8 cellular contexts compared by ENCODE assay signal in the genomic region with DNA sequence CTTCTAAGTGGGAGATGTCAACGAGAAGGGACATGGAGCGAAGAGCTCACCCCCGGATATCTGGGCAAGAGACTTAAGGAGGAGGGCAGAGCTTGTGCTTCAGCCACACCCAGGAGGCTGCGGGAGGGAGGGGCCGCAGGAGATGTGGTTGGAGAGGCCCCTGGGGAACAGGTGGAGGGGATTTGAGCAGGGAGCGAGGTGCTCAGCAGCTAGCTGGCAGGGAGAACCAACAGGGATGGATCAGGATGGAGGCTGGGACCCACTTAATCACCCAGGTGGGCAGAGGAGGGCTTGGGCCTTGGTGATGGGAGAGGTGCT.
DNase-seq lines count a peak whose midpoint lies in the region; ATAC-seq lines count a peak whose summit lies in the region.

No MANE protein-coding gene starts in this region.

- ATAC-seq in stimulated activated naive B cell treated with anti-CD40 and anti-IgM and Interleukin-4, amounts not matched to agents 10 μg/mL and 1 μg/mL and 100 μg/mL, for 72 hours (replicated peaks) = peak; percentile 6 to 11
- ATAC-seq in GM21619 (IDR thresholded peaks at IDR 0.05; ENCODE audit: unreplicated experiment) = no peak

- no peaks in the 10 kb centered on the region for H3K9me3 Mint-ChIP-seq in stimulated activated naive B cell treated with anti-CD40 and anti-IgM and Interleukin-4, amounts not matched to agents 10 μg/mL and 1 μg/mL and 100 μg/mL, for 72 hours

- peak overlapping the region; percentile 90 for H3K27ac ChIP-seq in effector memory CD4-positive, alpha-beta T cell (ENCODE audit: insufficient read depth, low read length, poor library complexity, severe bottlenecking)

- no peaks in the 10 kb centered on the region for H3K9me3 ChIP-seq in effector memory CD4-positive, alpha-beta T cell (ENCODE audit: control insufficient read depth, low read length)

- H3K27me3 ChIP-seq in effector memory CD4-positive, alpha-beta T cell (replicated peaks; ENCODE audit: control insufficient read depth, insufficient read depth, low read length, poor library complexity, severe bottlenecking) = no peaks in the 10 kb centered on the region

- in situ Hi-C loops in KBM-7 (cut with MboI; ENCODE audit: low pct_unique_long_range_greater_than_20kb, low sequenced_read_pairs) = no loop called here

- H3K4me1 Mint-ChIP-seq in stimulated activated naive B cell treated with anti-CD40 and anti-IgM and Interleukin-4, amounts not matched to agents 10 μg/mL and 1 μg/mL and 100 μg/mL, for 72 hours = peaks cover 54 to 62% of the 10 kb centered on the region in 2 donors

- DNase-seq in stimulated activated CD4-positive, alpha-beta T cell treated with anti-CD3 and anti-CD28 coated beads, Interleukin-2, amount 100 ng/mL, for 24 hours = peak; percentile 45 to 49
- DNase-seq in stimulated activated CD4-positive, alpha-beta T cell treated with anti-CD3 and anti-CD28 coated beads, Interleukin-12 subunit alpha, Interleukin-12 subunit beta, amount 100 ng/mL, for 4 hours = no peak
- DNase-seq in NCI-H2107 (lab: John Stamatoyannopoulos, UW) (peak; percentile 78), KBM-7 (no peak), NCI-H2029 (lab: John Stamatoyannopoulos, UW) (no peak)
- DNase-seq in effector memory CD4-positive, alpha-beta T cell = no peak
- DNase-seq in stimulated activated naive B cell treated with anti-CD40 and anti-IgM and Interleukin-4, amounts not matched to agents 10 μg/mL and 1 μg/mL and 100 μg/mL, for 72 hours = no peak

- peak overlapping the region; percentile 81 to 92 for H3K4me3 Mint-ChIP-seq in stimulated activated naive B cell treated with anti-CD40 and anti-IgM and Interleukin-4, amounts not matched to agents 10 μg/mL and 1 μg/mL and 100 μg/mL, for 72 hours

- peaks cover 5% of the 10 kb centered on the region for H3K36me3 ChIP-seq in effector memory CD4-positive, alpha-beta T cell (ENCODE audit: control insufficient read depth, insufficient read depth, low read length)

- H3K4me1 ChIP-seq in effector memory CD4-positive, alpha-beta T cell (ENCODE audit: control insufficient read depth, insufficient read depth, low read length, poor library complexity, severe bottlenecking) = peaks cover 64% of the 10 kb centered on the region

- peak overlapping the region; percentile 21 for H3K4me3 ChIP-seq in effector memory CD4-positive, alpha-beta T cell (ENCODE audit: insufficient read depth, low read depth, low read length, poor library complexity, severe bottlenecking)

- H3K36me3 Mint-ChIP-seq in stimulated activated naive B cell treated with anti-CD40 and anti-IgM and Interleukin-4, amounts not matched to agents 10 μg/mL and 1 μg/mL and 100 μg/mL, for 72 hours = peaks cover 25 to 33% of the 10 kb centered on the region in 2 donors

- H3K27me3 Mint-ChIP-seq in stimulated activated naive B cell treated with anti-CD40 and anti-IgM and Interleukin-4, amounts not matched to agents 10 μg/mL and 1 μg/mL and 100 μg/mL, for 72 hours = no peaks in the 10 kb centered on the region

- peak overlapping the region; percentile 100 for H3K27ac Mint-ChIP-seq in stimulated activated naive B cell treated with anti-CD40 and anti-IgM and Interleukin-4, amounts not matched to agents 10 μg/mL and 1 μg/mL and 100 μg/mL, for 72 hours

Comparison
In these comparisons a context has a peak if more than half of its experiments do, and no peak if none do; other contexts are left out.
1. DNase-seq: peak in stimulated activated CD4-positive, alpha-beta T cell treated with anti-CD3 and anti-CD28 coated beads, Interleukin-2, amount 100 ng/mL, for 24 hours (2 of 2) and NCI-H2107 (single experiment); none in stimulated activated CD4-positive, alpha-beta T cell treated with anti-CD3 and anti-CD28 coated beads, Interleukin-12 subunit alpha, Interleukin-12 subunit beta, amount 100 ng/mL, for 4 hours (single experiment), effector memory CD4-positive, alpha-beta T cell (0 of 3), stimulated activated naive B cell treated with anti-CD40 and anti-IgM and Interleukin-4, amounts not matched to agents 10 μg/mL and 1 μg/mL and 100 μg/mL, for 72 hours (single experiment), KBM-7 (single experiment) and NCI-H2029 (single experiment).